9 cellular contexts compared by ENCODE assay signal in genomic region chr4:10114607-10115006, GRCh38. TPM values are rescaled to one million over a fixed set of nuclear protein-coding genes. Genes with fewer than 3 reads are reported as not detected.
DNase-seq lines count a peak whose midpoint lies in the region; ATAC-seq and TF ChIP-seq lines count a peak whose summit lies in the region.
"Had no signal": no experiment of that assay in that cellular context is flagged by ENCODE, and none has a peak within 500 bp of the region (broad histone marks: within the 10 kb centered on the region; RNA-seq: fewer than 3 reads in every experiment).

No MANE protein-coding gene starts in this region.

- TF ChIP-seq EP300 in transverse colon (IDR thresholded peaks at IDR 0.05; ENCODE audit: low read depth) = no peak

- peak overlapping the region; percentile 90 for H3K27ac Mint-ChIP-seq in activated CD8-positive, alpha-beta memory T cell treated with anti-CD3 and anti-CD28 coated beads, Interleukin-2, amount 10 ng/mL, durations not matched to agents 7 days and 5 days

- DNase-seq in activated CD8-positive, alpha-beta memory T cell treated with anti-CD3 and anti-CD28 coated beads, Interleukin-2, amount 10 ng/mL, durations not matched to agents 7 days and 5 days = no peak
- no peak for DNase-seq in activated CD8-positive, alpha-beta memory T cell treated with anti-CD3 and anti-CD28 coated beads, Interleukin-2, amount 50 U/mL, for 4 hours
- no peak for DNase-seq in astrocyte of the spinal cord (ENCODE audit: low read depth, low spot score)
- no peak for DNase-seq in mesenchymal stem cell
- DNase-seq in transverse colon = no peak
- DNase-seq in D341Med (ENCODE audit: low spot score) = no peak
- DNase-seq in nucleus accumbens (lab: John Stamatoyannopoulos, UW) = no peak
- DNase-seq: SHP77 treated with DMSO at 0.1 percent for 48 hours had no signal

- no peak overlapping the region for H2BK15ac ChIP-seq in mesenchymal stem cell (ENCODE audit: low read depth, poor library complexity, severe bottlenecking)

- peak overlapping the region; percentile 97 for H3K9ac ChIP-seq in mesenchymal stem cell (ENCODE audit: low read length)

- H3K4me3 ChIP-seq in astrocyte of the spinal cord (ENCODE audit: low read depth, low read length) (peak overlapping the region; percentile 86), mesenchymal stem cell (ENCODE audit: insufficient read depth in 1 of 2, low read depth in 1 of 2, low read length in 2 of 2) (peak overlapping the region in 1 of 2 experiments; percentile 97), transverse colon (peak overlapping the region in 3 of 4 donors; percentile 69 to 93 (median 85))

- H3K36me3 ChIP-seq in mesenchymal stem cell (ENCODE audit: control insufficient read depth in 1 of 2, insufficient read depth in 2 of 2, low read depth in 1 of 2, low read length in 2 of 2) (peaks cover 53 to 62% of the 10 kb centered on the region in 2 experiments), transverse colon (peaks cover 0 to 22% (median 2%) of the 10 kb centered on the region in 4 donors)

- H2AK5ac ChIP-seq in mesenchymal stem cell (ENCODE audit: low read length, severe bottlenecking) = peak overlapping the region; percentile 38

- H3K9me3 Mint-ChIP-seq in activated CD8-positive, alpha-beta memory T cell treated with anti-CD3 and anti-CD28 coated beads, Interleukin-2, amount 10 ng/mL, durations not matched to agents 7 days and 5 days (ENCODE audit: low read depth) = no peaks in the 10 kb centered on the region

- H3K27me3 Mint-ChIP-seq in activated CD8-positive, alpha-beta memory T cell treated with anti-CD3 and anti-CD28 coated beads, Interleukin-2, amount 10 ng/mL, durations not matched to agents 7 days and 5 days = no peaks in the 10 kb centered on the region

- H3K4ac ChIP-seq in mesenchymal stem cell (ENCODE audit: low read depth in 1 of 2, low read length in 2 of 2) = no peak overlapping the region

- H4K91ac ChIP-seq in mesenchymal stem cell (ENCODE audit: low read length) = no peak overlapping the region

- no peak overlapping the region for H3K14ac ChIP-seq in mesenchymal stem cell (ENCODE audit: low read length in 2 of 2)

- peak overlapping the region; percentile 98 for H3K4me3 Mint-ChIP-seq in activated CD8-positive, alpha-beta memory T cell treated with anti-CD3 and anti-CD28 coated beads, Interleukin-2, amount 10 ng/mL, durations not matched to agents 7 days and 5 days

- TF ChIP-seq CTCF in astrocyte of the spinal cord (IDR thresholded peaks at IDR 0.05; ENCODE audit: low read depth, low read length) (no peak), transverse colon (IDR thresholded peaks at IDR 0.05) (no peak)

- H2BK120ac ChIP-seq in mesenchymal stem cell (ENCODE audit: low read depth, low read length) = no peak overlapping the region

- H2BK5ac ChIP-seq in mesenchymal stem cell (ENCODE audit: low read depth, low read length, poor library complexity, severe bottlenecking) = no peak overlapping the region

- peak overlapping the region; percentile 76 for H3K4me2 ChIP-seq in mesenchymal stem cell (ENCODE audit: low read length, poor library complexity, severe bottlenecking)

- H3K36me3 Mint-ChIP-seq in activated CD8-positive, alpha-beta memory T cell treated with anti-CD3 and anti-CD28 coated beads, Interleukin-2, amount 10 ng/mL, durations not matched to agents 7 days and 5 days = peaks cover 60% of the 10 kb centered on the region

- H3K27ac ChIP-seq in mesenchymal stem cell (ENCODE audit: low read length, poor library complexity, severe bottlenecking) (peak overlapping the region; percentile 91), transverse colon (peak overlapping the region; percentile 96 to 99 (median 98))

- WGBS in mesenchymal stem cell = 74% methylated on average over 7 of the region's 7 CpGs
- 40 to 74% methylated on average over 1 to 7 of the region's 7 CpGs for WGBS in transverse colon (ENCODE audit: low coverage in 1 of 2), 2 donors

- H3K9me3 ChIP-seq in mesenchymal stem cell (ENCODE audit: control insufficient read depth, low read length) (no peaks in the 10 kb centered on the region), transverse colon (no peaks in the 10 kb centered on the region)

- no peak overlapping the region for H2AFZ ChIP-seq in mesenchymal stem cell (ENCODE audit: low read depth, low read length)

- CTCF ChIA-PET in activated CD8-positive, alpha-beta memory T cell treated with anti-CD3 and anti-CD28 coated beads, Interleukin-2, amount 10 ng/mL, durations not matched to agents 7 days and 5 days (lab: Charles Lee) = interaction anchor here (1.0 kb wide), 1 partner anchor 19 kb away, joined by 3 read pairs; no protein-coding TSS in a partner anchor

- no peak for TF ChIP-seq POLR2A in transverse colon (IDR thresholded peaks at IDR 0.05)
- TF ChIP-seq POLR2A in GM18505 (IDR thresholded peaks at IDR 0.05; ENCODE audit: borderline replicate concordance, extremely low read depth, insufficient read depth, insufficient read length) = no peak

- H3K4me1 Mint-ChIP-seq in activated CD8-positive, alpha-beta memory T cell treated with anti-CD3 and anti-CD28 coated beads, Interleukin-2, amount 10 ng/mL, durations not matched to agents 7 days and 5 days = peaks cover 71% of the 10 kb centered on the region

- intact Hi-C loops in transverse colon (cut with DNase I; ENCODE audit: low total_unique reads) = no loop called here

- no peak overlapping the region for H3K23ac ChIP-seq in mesenchymal stem cell (ENCODE audit: low read length in 2 of 2)

- no peak for ATAC-seq in activated CD8-positive, alpha-beta memory T cell treated with anti-CD3 and anti-CD28 coated beads, Interleukin-2, amount 10 ng/mL, durations not matched to agents 7 days and 5 days
- no peak for ATAC-seq in GM18505 (IDR thresholded peaks at IDR 0.05; ENCODE audit: unreplicated experiment)

- H4K8ac ChIP-seq in mesenchymal stem cell (ENCODE audit: low read length) = no peak overlapping the region

- no peak overlapping the region for H2BK12ac ChIP-seq in mesenchymal stem cell (ENCODE audit: low read length in 2 of 2)

- H3K27me3 ChIP-seq in mesenchymal stem cell (ENCODE audit: control insufficient read depth in 1 of 2, insufficient read depth in 1 of 2, low read length in 2 of 2) (no peaks in the 10 kb centered on the region), transverse colon (no peaks in the 10 kb centered on the region)

- no peak overlapping the region for H3K18ac ChIP-seq in mesenchymal stem cell (ENCODE audit: low read depth in 1 of 2, low read length in 2 of 2)

- in situ Hi-C loops in astrocyte of the spinal cord (cut with HindIII; ENCODE audit: low sequenced_read_pairs) (no loop called here), transverse colon (cut with MboI; ENCODE audit: low pct_ligation_motif_present in 1 of 4, low pct_unique_long_range_greater_than_20kb in 1 of 4, low sequenced_read_pairs in 3 of 4) (no loop called here)

- H3K4me1 ChIP-seq in mesenchymal stem cell (ENCODE audit: control insufficient read depth, insufficient read depth, low read depth, low read length) = peaks cover 30% of the 10 kb centered on the region
- H3K4me1 ChIP-seq in transverse colon = peaks cover 51 to 85% (median 64%) of the 10 kb centered on the region in 4 donors

- H3K79me1 ChIP-seq in mesenchymal stem cell (replicated peaks; ENCODE audit: low read length, poor library complexity, severe bottlenecking) = peaks cover 2% of the 10 kb centered on the region

RNA-seq across cellular contexts. Expression of gene WDR1, which starts 2.0 kb away (rescaled TPM):
- total RNA-seq in activated CD8-positive, alpha-beta memory T cell treated with anti-CD3 and anti-CD28 coated beads, Interleukin-2, amount 10 ng/mL, durations not matched to agents 7 days and 5 days = 100 to 1,000 TPM; 481 to 538 TPM
- polyA plus RNA-seq in mesenchymal stem cell (2013, experiment 1 of 2) = 208 TPM
- polyA plus RNA-seq in mesenchymal stem cell (2013, experiment 2 of 2) = 215 TPM
- total RNA-seq in transverse colon = 100 to 1,000 TPM; 196 to 268 (median 246) TPM
